Comparison of ENCODE assay signal across 32 cellular contexts in the genomic region with DNA sequence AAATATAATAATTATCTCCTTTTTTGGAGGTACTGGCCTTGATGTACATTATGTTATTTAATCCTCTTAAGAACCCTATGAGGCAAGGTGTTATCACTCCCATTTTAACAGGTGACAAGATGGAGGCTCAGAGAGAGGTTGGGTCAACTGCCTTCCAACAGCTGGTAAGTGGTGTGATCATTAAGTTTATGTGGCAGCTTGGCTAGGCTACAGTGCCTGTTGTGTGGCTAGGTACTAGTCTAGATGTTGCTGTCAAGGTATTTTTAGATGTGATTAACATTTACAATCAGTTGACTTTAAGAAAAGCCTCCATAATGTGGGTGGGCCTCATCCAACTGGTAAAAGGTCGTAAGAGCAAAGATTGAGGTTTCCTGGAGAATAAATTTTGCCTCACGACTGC. TPM values are rescaled to one million over a fixed set of nuclear protein-coding genes. Genes with fewer than 3 reads are reported as not detected.
"Had no signal": no experiment of that assay in that cellular context is flagged by ENCODE, and none has a peak within 500 bp of the region (broad histone marks: within the 10 kb centered on the region; RNA-seq: fewer than 3 reads in every experiment).

No MANE protein-coding gene starts in this region.

- H3K4me3 Mint-ChIP-seq: activated CD4-positive, alpha-beta T cell treated with anti-CD3 and anti-CD28 coated beads, Interleukin-2, amount 10 ng/mL, durations not matched to agents 24 days and 14 days; activated CD8-positive, alpha-beta T cell treated with anti-CD3 and anti-CD28 coated beads for 36 hours; activated naive CD4-positive, alpha-beta T cell treated with anti-CD3 and anti-CD28 coated beads for 36 hours; activated T-cell treated with anti-CD3 and anti-CD28 coated beads, Interleukin-2, amount 50 U/mL, for 24 hours; T-helper 1 cell treated with Interleukin-12 subunit alpha and Interleukin-12 subunit beta and Interleukin-4 antibody, amounts not matched to agents 30 μg/mL and 1 μg/mL, for 36 hours; T-helper 2 cell treated with Interferon-gamma antibody and Interleukin-4, amounts not matched to agents 5 μg/mL and 100 μg/mL, for 36 hours had no signal

- H3K36me3 Mint-ChIP-seq: activated naive CD4-positive, alpha-beta T cell treated with anti-CD3 and anti-CD28 coated beads, Interleukin-2, amount 50 U/mL, for 72 hours had no signal

- H3K9me3 Mint-ChIP-seq: activated CD4-positive, alpha-beta T cell treated with anti-CD3 and anti-CD28 coated beads, Interleukin-2, amount 10 ng/mL, durations not matched to agents 24 days and 14 days; activated CD8-positive, alpha-beta T cell treated with anti-CD3 and anti-CD28 coated beads for 36 hours; activated naive CD4-positive, alpha-beta T cell treated with anti-CD3 and anti-CD28 coated beads for 36 hours; activated naive CD4-positive, alpha-beta T cell treated with anti-CD3 and anti-CD28 coated beads, Interleukin-2, amount 50 U/mL, for 72 hours; activated T-cell treated with anti-CD3 and anti-CD28 coated beads, Interleukin-2, amount 50 U/mL, for 24 hours; activated T-helper 2 cell treated with anti-CD3 and anti-CD28 coated beads, Interferon-gamma antibody, Interleukin-2, Interleukin-4, amounts not matched to agents 10 μg/mL and 5 μg/mL and 100 μg/mL, durations not matched to agents 14 hours and 24 hours and 36 hours; T-helper 1 cell treated with Interleukin-12 subunit alpha and Interleukin-12 subunit beta and Interleukin-4 antibody, amounts not matched to agents 30 μg/mL and 1 μg/mL, for 36 hours; T-helper 2 cell treated with Interferon-gamma antibody and Interleukin-4, amounts not matched to agents 5 μg/mL and 100 μg/mL, for 36 hours had no signal

- H3K4me1 Mint-ChIP-seq: activated CD4-positive, alpha-beta T cell treated with anti-CD3 and anti-CD28 coated beads, Interleukin-2, amount 10 ng/mL, durations not matched to agents 24 days and 14 days had no signal

- DNase-seq: activated CD4-positive, alpha-beta T cell treated with anti-CD3 and anti-CD28 coated beads, Interleukin-2, amount 10 ng/mL, durations not matched to agents 24 days and 14 days; activated CD4-positive, alpha-beta T cell treated with anti-CD3 and anti-CD28 coated beads, Interleukin-2, amount 50 U/mL, for 4 hours; activated CD8-positive, alpha-beta T cell treated with anti-CD3 and anti-CD28 coated beads for 36 hours; activated gamma-delta T cell; activated naive CD4-positive, alpha-beta T cell treated with anti-CD3 and anti-CD28 coated beads for 36 hours; activated T-cell treated with anti-CD3 and anti-CD28 coated beads, Interleukin-2, amount 50 U/mL, for 24 hours; adrenal gland; body of pancreas; NCI-H1092 treated with DMSO at 0.1 percent for 48 hours; NCI-H1417; NCI-H146; NCI-H187; NCI-H2029 treated with DMSO at 0.1 percent for 48 hours; NCI-H2107; NCI-H2171; NCI-H510A; NCI-H526; NCI-H748 treated with DMSO at 0.1 percent for 48 hours; NK-92 treated with Interleukin-12 subunit alpha and Interleukin-12 subunit beta, amount 100 ng/mL, for 24 hours; PC-3; Peyer's patch; RPMI8226; SHP77 treated with DMSO at 0.1 percent for 48 hours had no signal

- H3K27me3 Mint-ChIP-seq: activated CD4-positive, alpha-beta T cell treated with anti-CD3 and anti-CD28 coated beads, Interleukin-2, amount 10 ng/mL, durations not matched to agents 24 days and 14 days; activated CD8-positive, alpha-beta T cell treated with anti-CD3 and anti-CD28 coated beads for 36 hours had no signal

- ATAC-seq: activated CD8-positive, alpha-beta T cell treated with anti-CD3 and anti-CD28 coated beads for 36 hours; activated naive CD4-positive, alpha-beta T cell treated with anti-CD3 and anti-CD28 coated beads, Interleukin-2, amount 50 U/mL, for 72 hours; body of pancreas; K562; PC-3 had no signal

- H3K27ac Mint-ChIP-seq: activated CD4-positive, alpha-beta T cell treated with anti-CD3 and anti-CD28 coated beads, Interleukin-2, amount 10 ng/mL, durations not matched to agents 24 days and 14 days; activated CD8-positive, alpha-beta T cell treated with anti-CD3 and anti-CD28 coated beads for 36 hours; activated naive CD4-positive, alpha-beta T cell treated with anti-CD3 and anti-CD28 coated beads for 36 hours; activated naive CD4-positive, alpha-beta T cell treated with anti-CD3 and anti-CD28 coated beads, Interleukin-2, amount 50 U/mL, for 72 hours; activated T-cell treated with anti-CD3 and anti-CD28 coated beads, Interleukin-2, amount 50 U/mL, for 24 hours; activated T-helper 2 cell treated with anti-CD3 and anti-CD28 coated beads, Interferon-gamma antibody, Interleukin-2, Interleukin-4, amounts not matched to agents 10 μg/mL and 5 μg/mL and 100 μg/mL, durations not matched to agents 14 hours and 24 hours and 36 hours; T-helper 1 cell treated with Interleukin-12 subunit alpha and Interleukin-12 subunit beta and Interleukin-4 antibody, amounts not matched to agents 30 μg/mL and 1 μg/mL, for 36 hours; T-helper 2 cell treated with Interferon-gamma antibody and Interleukin-4, amounts not matched to agents 5 μg/mL and 100 μg/mL, for 36 hours had no signal

RNA-seq across cellular contexts. Expression of gene FABP6, which starts 21.5 kb away (rescaled TPM):
- total RNA-seq: activated CD4-positive, alpha-beta T cell treated with anti-CD3 and anti-CD28 coated beads, Interleukin-2, amount 10 ng/mL, durations not matched to agents 24 days and 14 days; activated CD8-positive, alpha-beta memory T cell treated with anti-CD3 and anti-CD28 coated beads for 36 hours; activated CD8-positive, alpha-beta T cell treated with anti-CD3 and anti-CD28 coated beads for 36 hours; activated naive CD4-positive, alpha-beta T cell treated with anti-CD3 and anti-CD28 coated beads for 36 hours; activated naive CD4-positive, alpha-beta T cell treated with anti-CD3 and anti-CD28 coated beads, Interleukin-2, amount 50 U/mL, for 72 hours; activated T-helper 2 cell treated with anti-CD3 and anti-CD28 coated beads, Interferon-gamma antibody, Interleukin-2, Interleukin-4, amounts not matched to agents 10 μg/mL and 5 μg/mL and 100 μg/mL, durations not matched to agents 14 hours and 24 hours and 36 hours; astrocyte; body of pancreas; breast epithelium; PC-3; SJSA1 had no signal
